1 cellular context compared by ENCODE assay signal in genomic region chr20:47303736-47304135, GRCh38.
TF ChIP-seq lines count a peak whose summit lies in the region.

No MANE protein-coding gene starts in this region.

TF ChIP-seq in IMR-90, 13 proteins besides CTCF, POLR2A, EP300 and RAD21:
- TF ChIP-seq CHD1 (IDR thresholded peaks at IDR 0.05; ENCODE audit: low read depth, low read length): no peak
- no peak for TF ChIP-seq USF2 (IDR thresholded peaks at IDR 0.05; ENCODE audit: low read depth, low read length)
- TF ChIP-seq RCOR1 (IDR thresholded peaks at IDR 0.05; ENCODE audit: insufficient replicate concordance, low read length): no peak
- TF ChIP-seq SMC3 (IDR thresholded peaks at IDR 0.05; ENCODE audit: low read depth, low read length): no peak
- no peak for TF ChIP-seq MXI1 (IDR thresholded peaks at IDR 0.05; ENCODE audit: borderline replicate concordance, low read depth, low read length)
- no peak for TF ChIP-seq MAZ (IDR thresholded peaks at IDR 0.05; ENCODE audit: borderline replicate concordance, low read depth, low read length)
- no peak for TF ChIP-seq NFE2L2 (IDR thresholded peaks at IDR 0.05; ENCODE audit: low read depth, low read length)
TF ChIP-seq in IMR-90: peak in this region for 0.
